In genomic region chr2:231308631-231309414, GRCh38 we compare ENCODE assay signal across 2 cellular contexts.
TF ChIP-seq lines count a peak whose summit lies in the region.

No MANE protein-coding gene starts in this region.

TF ChIP-seq in GM12891, 5 proteins besides CTCF, POLR2A, EP300 and RAD21:
- no peak for TF ChIP-seq POLR2AphosphoS5 (IDR thresholded peaks at IDR 0.05; ENCODE audit: low read depth, low read length)
- no peak for TF ChIP-seq PAX5 (IDR thresholded peaks at IDR 0.05; ENCODE audit: insufficient read depth, low read length, severe bottlenecking)
- TF ChIP-seq TAF1 (IDR thresholded peaks at IDR 0.05; ENCODE audit: low read depth, low read length), result no peak
- no peak for TF ChIP-seq SPI1 (IDR thresholded peaks at IDR 0.05; ENCODE audit: low read depth, low read length)
- no peak for TF ChIP-seq POU2F2 (IDR thresholded peaks at IDR 0.05; ENCODE audit: low read depth, low read length)

TF ChIP-seq in H1, 55 proteins besides CTCF, POLR2A, EP300 and RAD21:
- TF ChIP-seq MAFK (IDR thresholded peaks at IDR 0.05; ENCODE audit: low read depth, low read length), result no peak
- no peak for TF ChIP-seq CHD1 (IDR thresholded peaks at IDR 0.05; ENCODE audit: low read depth, low read length)
- TF ChIP-seq CEBPB (IDR thresholded peaks at IDR 0.05; ENCODE audit: low read depth, low read length), result no peak
- no peak for TF ChIP-seq GTF2F1 (IDR thresholded peaks at IDR 0.05; ENCODE audit: borderline replicate concordance, low read depth, low read length)
- no peak for TF ChIP-seq POU5F1 (IDR thresholded peaks at IDR 0.05; ENCODE audit: low read depth, low read length)
- no peak for TF ChIP-seq CREB1 (IDR thresholded peaks at IDR 0.05)
- TF ChIP-seq ZNF274 (IDR thresholded peaks at IDR 0.05; ENCODE audit: borderline replicate concordance, extremely low read depth, low read length), result no peak
- no peak for TF ChIP-seq SP1 (IDR thresholded peaks at IDR 0.05; ENCODE audit: low read depth, low read length)
- TF ChIP-seq BRCA1 (IDR thresholded peaks at IDR 0.05; ENCODE audit: low read depth, low read length), result no peak
- no peak for TF ChIP-seq TBP (IDR thresholded peaks at IDR 0.05; ENCODE audit: low read depth, low read length)
- no peak for TF ChIP-seq SRF (IDR thresholded peaks at IDR 0.05; ENCODE audit: low read depth, low read length)
- no peak for TF ChIP-seq TCF12 (IDR thresholded peaks at IDR 0.05; ENCODE audit: low read depth, low read length)
